Comparison of ENCODE assay signal across 21 cellular contexts in genomic region chrX:150119323-150119722, GRCh38.
"Had no signal": no experiment of that assay in that cellular context is flagged by ENCODE, and none has a peak within 500 bp of the region (broad histone marks: within the 10 kb centered on the region; RNA-seq: fewer than 3 reads in every experiment).

No MANE protein-coding gene starts in this region.

- DNase-seq: dermis blood vessel endothelial cell; esophagus squamous epithelium; foreskin fibroblast; glutamatergic neuron; islet precursor cell; left lung; lower lobe of right lung; naive B cell; occipital lobe; psoas muscle; retina; right lobe of liver; spleen; stimulated activated CD4-positive, alpha-beta T cell treated with anti-CD3 and anti-CD28 coated beads, Interleukin-15, amount 100 ng/mL, for 24 hours; stimulated activated CD4-positive, alpha-beta T cell treated with anti-CD3 and anti-CD28 coated beads, Interleukin-1b, Interleukin-23, amount 100 ng/mL, for 48 hours; stimulated activated CD4-positive, alpha-beta T cell treated with anti-CD3 and anti-CD28 coated beads, Interleukin-4, amount 100 ng/mL, for 24 hours; tibial artery; upper lobe of left lung; uterus had no signal

- ATAC-seq: gastroesophageal sphincter; left lung; lower lobe of right lung; right lobe of liver; stimulated activated memory B cell treated with anti-CD40 and anti-IgM and Interleukin-4, amounts not matched to agents 10 μg/mL and 1 μg/mL and 100 μg/mL, for 72 hours had no signal
